ENCODE assay signal across 15 cellular contexts in genomic region chr6:163356743-163357142, GRCh38.
"Had no signal": no experiment of that assay in that cellular context is flagged by ENCODE, and none has a peak within 500 bp of the region (broad histone marks: within the 10 kb centered on the region; RNA-seq: fewer than 3 reads in every experiment).

No MANE protein-coding gene starts in this region.

- H3K4me3 ChIP-seq: mucosa of descending colon had no signal

- FAIRE-seq: bronchial epithelial cell had no signal

- ATAC-seq: activated T-cell treated with anti-CD3 and anti-CD28 coated beads, Interleukin-2, amount 50 U/mL, for 72 hours; stimulated activated naive CD8-positive, alpha-beta T cell treated with anti-CD3 and anti-CD28 coated beads, Interleukin-15, Interleukin-2, amounts not matched to agents 100 U/mL and 50 U/mL, for 24 hours had no signal

- H3K4me1 Mint-ChIP-seq: activated naive CD4-positive, alpha-beta T cell treated with anti-CD3 and anti-CD28 coated beads, Interleukin-2, amount 50 U/mL, for 24 hours; T-helper 17 cell had no signal

- H3K27me3 Mint-ChIP-seq: activated naive CD4-positive, alpha-beta T cell treated with anti-CD3 and anti-CD28 coated beads, Interleukin-2, amount 50 U/mL, for 24 hours; dendritic cell treated with granulocyte-macrophage colony-stimulating factor and Interleukin-4, amounts not matched to agents 40 ng/mL and 50 ng/mL, for 4 days; type B pancreatic cell had no signal

- H3K4me3 Mint-ChIP-seq: activated naive CD4-positive, alpha-beta T cell treated with anti-CD3 and anti-CD28 coated beads, Interleukin-2, amount 50 U/mL, for 24 hours; activated T-cell treated with anti-CD3 and anti-CD28 coated beads, Interleukin-2, amount 50 U/mL, for 72 hours; naive B cell; neural crest cell; T-helper 17 cell; type B pancreatic cell had no signal

- H3K27ac Mint-ChIP-seq: activated naive CD4-positive, alpha-beta T cell treated with anti-CD3 and anti-CD28 coated beads, Interleukin-2, amount 50 U/mL, for 24 hours; activated T-cell treated with anti-CD3 and anti-CD28 coated beads, Interleukin-2, amount 50 U/mL, for 72 hours; dendritic cell treated with granulocyte-macrophage colony-stimulating factor and Interleukin-4, amounts not matched to agents 40 ng/mL and 50 ng/mL, for 4 days; naive B cell; progenitor cell of endocrine pancreas; T-helper 17 cell; type B pancreatic cell had no signal

- DNase-seq: activated CD4-positive, alpha-beta T cell treated with anti-CD3 and anti-CD28 coated beads, Interleukin-2, amount 50 U/mL, for 4 hours; activated effector memory CD4-positive, alpha-beta T cell treated with anti-CD3 and anti-CD28 coated beads, Interleukin-2, amount 50 U/mL, for 16 hours; activated T-cell treated with anti-CD3 and anti-CD28 coated beads, Interleukin-2, amount 50 U/mL, for 72 hours; effector memory CD4-positive, alpha-beta T cell; naive B cell; stimulated activated CD4-positive, alpha-beta T cell treated with anti-CD3 and anti-CD28 coated beads, Interleukin-2, amount 100 ng/mL, for 24 hours; stimulated activated naive CD8-positive, alpha-beta T cell treated with anti-CD3 and anti-CD28 coated beads, Interleukin-15, Interleukin-2, amounts not matched to agents 100 U/mL and 50 U/mL, for 24 hours; T-helper 17 cell had no signal

- H3K36me3 Mint-ChIP-seq: activated naive CD4-positive, alpha-beta T cell treated with anti-CD3 and anti-CD28 coated beads, Interleukin-2, amount 50 U/mL, for 24 hours; naive B cell; type B pancreatic cell had no signal

- H3K9me3 Mint-ChIP-seq: activated naive CD4-positive, alpha-beta T cell treated with anti-CD3 and anti-CD28 coated beads, Interleukin-2, amount 50 U/mL, for 24 hours; activated T-cell treated with anti-CD3 and anti-CD28 coated beads, Interleukin-2, amount 50 U/mL, for 72 hours; dendritic cell treated with granulocyte-macrophage colony-stimulating factor and Interleukin-4, amounts not matched to agents 40 ng/mL and 50 ng/mL, for 4 days; neural crest cell had no signal

- H3K9me3 ChIP-seq: mucosa of descending colon had no signal
